In genomic region chr16:67202426-67202825, GRCh38 we compare ENCODE assay signal across 30 cellular contexts. TPM values are rescaled to one million over a fixed set of nuclear protein-coding genes. Genes with fewer than 3 reads are reported as not detected.
"Had no signal": no experiment of that assay in that cellular context is flagged by ENCODE, and none has a peak within 500 bp of the region (broad histone marks: within the 10 kb centered on the region; RNA-seq: fewer than 3 reads in every experiment).

No MANE protein-coding gene starts in this region.

- H3K27ac Mint-ChIP-seq: naive thymus-derived CD4-positive, alpha-beta T cell; natural killer cell; nephron; neural progenitor cell; progenitor cell of endocrine pancreas; stimulated activated effector memory CD8-positive, alpha-beta T cell treated with anti-CD3 and anti-CD28 coated beads, Interleukin-12 subunit alpha, Interleukin-12 subunit beta, amount 100 ng/mL, for 72 hours; stimulated activated naive B cell treated with anti-CD40 and anti-IgM and Interleukin-4, amounts not matched to agents 10 μg/mL and 1 μg/mL and 100 μg/mL, for 72 hours; stimulated activated naive CD8-positive, alpha-beta T cell treated with anti-CD3 and anti-CD28 coated beads, Interleukin-15, Interleukin-2, amounts not matched to agents 100 ng/mL and 50 ng/mL, for 24 hours; type B pancreatic cell had no signal

- H3K27ac ChIP-seq: neural progenitor cell, neutrophil, ovary, psoas muscle, right lobe of liver, sigmoid colon, stomach, thoracic aorta, tibial artery, transverse colon, upper lobe of right lung, uterus had no signal

- H3K36me3 Mint-ChIP-seq: natural killer cell, type B pancreatic cell had no signal

- H3K4me1 Mint-ChIP-seq: nephron had no signal

- H3K4me2 ChIP-seq: neural progenitor cell had no signal

- ATAC-seq: naive thymus-derived CD4-positive, alpha-beta T cell; natural killer cell; psoas muscle; right cardiac atrium; right lobe of liver; stimulated activated effector memory CD8-positive, alpha-beta T cell treated with anti-CD3 and anti-CD28 coated beads, Interleukin-12 subunit alpha, Interleukin-12 subunit beta, amount 100 ng/mL, for 72 hours; stimulated activated naive B cell treated with anti-CD40 and anti-IgM and Interleukin-4, amounts not matched to agents 10 μg/mL and 1 μg/mL and 100 μg/mL, for 72 hours; upper lobe of right lung had no signal

- DNase-seq: naive thymus-derived CD4-positive, alpha-beta T cell; natural killer cell; nucleus accumbens; ovary; psoas muscle; right lobe of liver; sigmoid colon; small intestine; stimulated activated CD4-positive, alpha-beta T cell treated with anti-CD3 and anti-CD28 coated beads, Interleukin-15, amount 100 ng/mL, for 24 hours; stimulated activated CD4-positive, alpha-beta T cell treated with anti-CD3 and anti-CD28 coated beads, Interleukin-2, amount 100 ng/mL, for 24 hours; stimulated activated CD4-positive, alpha-beta T cell treated with anti-CD3 and anti-CD28 coated beads, Interleukin-2, amount 100 ng/mL, for 48 hours; stimulated activated CD4-positive, alpha-beta T cell treated with anti-CD3 and anti-CD28 coated beads, Interleukin-4, amount 100 ng/mL, for 24 hours; stimulated activated naive B cell treated with anti-CD40 and anti-IgM and Interleukin-4, amounts not matched to agents 10 μg/mL and 1 μg/mL and 100 μg/mL, for 72 hours; stimulated activated naive CD4-positive, alpha-beta T cell treated with Interleukin-2 at 50 U/mL for 16 hours; stomach; tibial artery; transverse colon; upper lobe of right lung; uterus had no signal

- H3K4me3 Mint-ChIP-seq: naive thymus-derived CD4-positive, alpha-beta T cell; natural killer cell; nephron; neural progenitor cell; stimulated activated effector memory CD8-positive, alpha-beta T cell treated with anti-CD3 and anti-CD28 coated beads, Interleukin-12 subunit alpha, Interleukin-12 subunit beta, amount 100 ng/mL, for 72 hours; stimulated activated naive B cell treated with anti-CD40 and anti-IgM and Interleukin-4, amounts not matched to agents 10 μg/mL and 1 μg/mL and 100 μg/mL, for 72 hours; stimulated activated naive CD8-positive, alpha-beta T cell treated with anti-CD3 and anti-CD28 coated beads, Interleukin-15, Interleukin-2, amounts not matched to agents 100 ng/mL and 50 ng/mL, for 24 hours; type B pancreatic cell had no signal

- H3K9me3 ChIP-seq: neutrophil, ovary, psoas muscle, right lobe of liver, sigmoid colon, stomach, thoracic aorta, tibial artery, transverse colon, upper lobe of right lung, uterus had no signal

- H3K36me3 ChIP-seq: neural progenitor cell, ovary, uterus had no signal

- H3K9ac ChIP-seq: neural progenitor cell, parathyroid adenoma had no signal

- H2AFZ ChIP-seq: neural progenitor cell, parathyroid adenoma had no signal

- H3K79me2 ChIP-seq: parathyroid adenoma had no signal

- H3K4me1 ChIP-seq: uterus had no signal

- FAIRE-seq: small intestine had no signal

- H3K27me3 Mint-ChIP-seq: naive thymus-derived CD4-positive, alpha-beta T cell; progenitor cell of endocrine pancreas; stimulated activated naive B cell treated with anti-CD40 and anti-IgM and Interleukin-4, amounts not matched to agents 10 μg/mL and 1 μg/mL and 100 μg/mL, for 72 hours; stimulated activated naive CD8-positive, alpha-beta T cell treated with anti-CD3 and anti-CD28 coated beads, Interleukin-15, Interleukin-2, amounts not matched to agents 100 ng/mL and 50 ng/mL, for 24 hours; type B pancreatic cell had no signal

- H3K9me3 Mint-ChIP-seq: naive thymus-derived CD4-positive, alpha-beta T cell; natural killer cell; nephron; neural progenitor cell; stimulated activated effector memory CD8-positive, alpha-beta T cell treated with anti-CD3 and anti-CD28 coated beads, Interleukin-12 subunit alpha, Interleukin-12 subunit beta, amount 100 ng/mL, for 72 hours; stimulated activated naive B cell treated with anti-CD40 and anti-IgM and Interleukin-4, amounts not matched to agents 10 μg/mL and 1 μg/mL and 100 μg/mL, for 72 hours; stimulated activated naive CD8-positive, alpha-beta T cell treated with anti-CD3 and anti-CD28 coated beads, Interleukin-15, Interleukin-2, amounts not matched to agents 100 ng/mL and 50 ng/mL, for 24 hours; type B pancreatic cell had no signal

- H3K27me3 ChIP-seq: neural progenitor cell, neutrophil, ovary, right lobe of liver, sigmoid colon, stomach, tibial artery, transverse colon, upper lobe of right lung, uterus had no signal

- H3K4me3 ChIP-seq: neural progenitor cell, ovary, psoas muscle, right lobe of liver, sigmoid colon, stomach, thoracic aorta, tibial artery, transverse colon, upper lobe of right lung, uterus had no signal

RNA-seq across cellular contexts. Expression of gene ELMO3, which starts 3.5 kb away (rescaled TPM):
- total RNA-seq: skeletal muscle tissue had no signal

RNA-seq across cellular contexts. Expression of gene EXOC3L1, which starts 12.5 kb away (rescaled TPM):
- total RNA-seq: natural killer cell, progenitor cell of endocrine pancreas had no signal
- polyA plus RNA-seq: naive thymus-derived CD4-positive, alpha-beta T cell had no signal
